Comparison of ENCODE assay signal across 1 cellular context in the genomic region with DNA sequence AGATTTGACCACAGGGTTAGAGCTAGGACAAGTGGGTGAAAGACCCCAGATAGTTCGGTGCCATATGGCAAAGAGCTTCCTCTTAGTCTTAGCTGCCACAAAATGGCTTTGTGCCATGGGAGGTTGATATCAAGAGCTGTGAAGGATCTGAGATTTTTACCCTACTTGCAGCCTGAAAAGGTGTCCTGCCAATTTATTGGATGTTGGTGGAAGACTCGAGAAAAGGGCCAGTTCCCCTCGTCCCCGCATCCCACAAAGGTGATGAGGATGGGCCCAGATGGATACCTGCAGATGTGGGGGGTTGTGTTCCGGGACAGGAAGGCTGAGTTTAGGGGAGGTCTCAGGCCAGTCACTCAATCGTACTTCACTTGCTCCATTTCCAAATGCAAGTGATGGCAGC.
TF ChIP-seq lines count a peak whose summit lies in the region.

No MANE protein-coding gene starts in this region.

TF ChIP-seq in WTC11, 78 proteins besides CTCF, POLR2A, EP300 and RAD21:
- TF ChIP-seq, protein P1, sequence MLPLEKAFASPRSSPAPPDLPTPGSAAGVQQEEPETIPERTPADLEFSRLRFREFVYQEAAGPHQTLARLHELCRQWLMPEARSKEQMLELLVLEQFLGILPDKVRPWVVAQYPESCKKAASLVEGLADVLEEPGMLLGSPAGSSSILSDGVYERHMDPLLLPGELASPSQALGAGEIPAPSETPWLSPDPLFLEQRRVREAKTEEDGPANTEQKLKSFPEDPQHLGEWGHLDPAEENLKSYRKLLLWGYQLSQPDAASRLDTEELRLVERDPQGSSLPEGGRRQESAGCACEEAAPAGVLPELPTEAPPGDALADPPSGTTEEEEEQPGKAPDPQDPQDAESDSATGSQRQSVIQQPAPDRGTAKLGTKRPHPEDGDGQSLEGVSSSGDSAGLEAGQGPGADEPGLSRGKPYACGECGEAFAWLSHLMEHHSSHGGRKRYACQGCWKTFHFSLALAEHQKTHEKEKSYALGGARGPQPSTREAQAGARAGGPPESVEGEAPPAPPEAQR (CRISPR knock-in tag; IDR thresholded peaks at IDR 0.05) = no peak
- TF ChIP-seq ELF4 (CRISPR knock-in tag; IDR thresholded peaks at IDR 0.05; ENCODE audit: low read depth) (no peak), MYBL2 (CRISPR knock-in tag; IDR thresholded peaks at IDR 0.05) (no peak), TEAD1 (CRISPR knock-in tag; IDR thresholded peaks at IDR 0.05) (no peak), FOXK1 (CRISPR knock-in tag; IDR thresholded peaks at IDR 0.05) (no peak), PRRX2 (CRISPR knock-in tag; IDR thresholded peaks at IDR 0.05) (no peak), CREM (CRISPR knock-in tag; IDR thresholded peaks at IDR 0.05) (no peak)
- TF ChIP-seq, protein P2, sequence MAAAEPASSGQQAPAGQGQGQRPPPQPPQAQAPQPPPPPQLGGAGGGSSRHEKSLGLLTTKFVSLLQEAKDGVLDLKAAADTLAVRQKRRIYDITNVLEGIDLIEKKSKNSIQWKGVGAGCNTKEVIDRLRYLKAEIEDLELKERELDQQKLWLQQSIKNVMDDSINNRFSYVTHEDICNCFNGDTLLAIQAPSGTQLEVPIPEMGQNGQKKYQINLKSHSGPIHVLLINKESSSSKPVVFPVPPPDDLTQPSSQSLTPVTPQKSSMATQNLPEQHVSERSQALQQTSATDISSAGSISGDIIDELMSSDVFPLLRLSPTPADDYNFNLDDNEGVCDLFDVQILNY (CRISPR knock-in tag; IDR thresholded peaks at IDR 0.05) = no peak
- TF ChIP-seq, protein P3, sequence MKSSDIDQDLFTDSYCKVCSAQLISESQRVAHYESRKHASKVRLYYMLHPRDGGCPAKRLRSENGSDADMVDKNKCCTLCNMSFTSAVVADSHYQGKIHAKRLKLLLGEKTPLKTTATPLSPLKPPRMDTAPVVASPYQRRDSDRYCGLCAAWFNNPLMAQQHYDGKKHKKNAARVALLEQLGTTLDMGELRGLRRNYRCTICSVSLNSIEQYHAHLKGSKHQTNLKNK (CRISPR knock-in tag; IDR thresholded peaks at IDR 0.05) = no peak
- TF ChIP-seq, protein P4, sequence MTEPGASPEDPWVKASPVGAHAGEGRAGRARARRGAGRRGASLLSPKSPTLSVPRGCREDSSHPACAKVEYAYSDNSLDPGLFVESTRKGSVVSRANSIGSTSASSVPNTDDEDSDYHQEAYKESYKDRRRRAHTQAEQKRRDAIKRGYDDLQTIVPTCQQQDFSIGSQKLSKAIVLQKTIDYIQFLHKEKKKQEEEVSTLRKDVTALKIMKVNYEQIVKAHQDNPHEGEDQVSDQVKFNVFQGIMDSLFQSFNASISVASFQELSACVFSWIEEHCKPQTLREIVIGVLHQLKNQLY (CRISPR knock-in tag; IDR thresholded peaks at IDR 0.05) = no peak
- TF ChIP-seq, protein P5, sequence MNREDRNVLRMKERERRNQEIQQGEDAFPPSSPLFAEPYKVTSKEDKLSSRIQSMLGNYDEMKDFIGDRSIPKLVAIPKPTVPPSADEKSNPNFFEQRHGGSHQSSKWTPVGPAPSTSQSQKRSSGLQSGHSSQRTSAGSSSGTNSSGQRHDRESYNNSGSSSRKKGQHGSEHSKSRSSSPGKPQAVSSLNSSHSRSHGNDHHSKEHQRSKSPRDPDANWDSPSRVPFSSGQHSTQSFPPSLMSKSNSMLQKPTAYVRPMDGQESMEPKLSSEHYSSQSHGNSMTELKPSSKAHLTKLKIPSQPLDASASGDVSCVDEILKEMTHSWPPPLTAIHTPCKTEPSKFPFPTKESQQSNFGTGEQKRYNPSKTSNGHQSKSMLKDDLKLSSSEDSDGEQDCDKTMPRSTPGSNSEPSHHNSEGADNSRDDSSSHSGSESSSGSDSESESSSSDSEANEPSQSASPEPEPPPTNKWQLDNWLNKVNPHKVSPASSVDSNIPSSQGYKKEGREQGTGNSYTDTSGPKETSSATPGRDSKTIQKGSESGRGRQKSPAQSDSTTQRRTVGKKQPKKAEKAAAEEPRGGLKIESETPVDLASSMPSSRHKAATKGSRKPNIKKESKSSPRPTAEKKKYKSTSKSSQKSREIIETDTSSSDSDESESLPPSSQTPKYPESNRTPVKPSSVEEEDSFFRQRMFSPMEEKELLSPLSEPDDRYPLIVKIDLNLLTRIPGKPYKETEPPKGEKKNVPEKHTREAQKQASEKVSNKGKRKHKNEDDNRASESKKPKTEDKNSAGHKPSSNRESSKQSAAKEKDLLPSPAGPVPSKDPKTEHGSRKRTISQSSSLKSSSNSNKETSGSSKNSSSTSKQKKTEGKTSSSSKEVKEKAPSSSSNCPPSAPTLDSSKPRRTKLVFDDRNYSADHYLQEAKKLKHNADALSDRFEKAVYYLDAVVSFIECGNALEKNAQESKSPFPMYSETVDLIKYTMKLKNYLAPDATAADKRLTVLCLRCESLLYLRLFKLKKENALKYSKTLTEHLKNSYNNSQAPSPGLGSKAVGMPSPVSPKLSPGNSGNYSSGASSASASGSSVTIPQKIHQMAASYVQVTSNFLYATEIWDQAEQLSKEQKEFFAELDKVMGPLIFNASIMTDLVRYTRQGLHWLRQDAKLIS (CRISPR knock-in tag; IDR thresholded peaks at IDR 0.05; ENCODE audit: borderline replicate concordance) = no peak
- TF ChIP-seq, protein P6, sequence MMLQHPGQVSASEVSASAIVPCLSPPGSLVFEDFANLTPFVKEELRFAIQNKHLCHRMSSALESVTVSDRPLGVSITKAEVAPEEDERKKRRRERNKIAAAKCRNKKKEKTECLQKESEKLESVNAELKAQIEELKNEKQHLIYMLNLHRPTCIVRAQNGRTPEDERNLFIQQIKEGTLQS (CRISPR knock-in tag; conservative IDR thresholded peaks at IDR 0.05) = no peak
- TF ChIP-seq, protein P7, sequence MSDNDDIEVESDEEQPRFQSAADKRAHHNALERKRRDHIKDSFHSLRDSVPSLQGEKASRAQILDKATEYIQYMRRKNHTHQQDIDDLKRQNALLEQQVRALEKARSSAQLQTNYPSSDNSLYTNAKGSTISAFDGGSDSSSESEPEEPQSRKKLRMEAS (CRISPR knock-in tag; IDR thresholded peaks at IDR 0.05) = no peak
- TF ChIP-seq, protein P8, sequence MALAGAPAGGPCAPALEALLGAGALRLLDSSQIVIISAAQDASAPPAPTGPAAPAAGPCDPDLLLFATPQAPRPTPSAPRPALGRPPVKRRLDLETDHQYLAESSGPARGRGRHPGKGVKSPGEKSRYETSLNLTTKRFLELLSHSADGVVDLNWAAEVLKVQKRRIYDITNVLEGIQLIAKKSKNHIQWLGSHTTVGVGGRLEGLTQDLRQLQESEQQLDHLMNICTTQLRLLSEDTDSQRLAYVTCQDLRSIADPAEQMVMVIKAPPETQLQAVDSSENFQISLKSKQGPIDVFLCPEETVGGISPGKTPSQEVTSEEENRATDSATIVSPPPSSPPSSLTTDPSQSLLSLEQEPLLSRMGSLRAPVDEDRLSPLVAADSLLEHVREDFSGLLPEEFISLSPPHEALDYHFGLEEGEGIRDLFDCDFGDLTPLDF (CRISPR knock-in tag; IDR thresholded peaks at IDR 0.05) = no peak
TF ChIP-seq in WTC11: peak in this region for 0.
